Comparison of ENCODE assay signal across 1 cellular context in genomic region chr15:26667222-26667988, GRCh38.
TF ChIP-seq lines count a peak whose summit lies in the region.

No MANE protein-coding gene starts in this region.

TF ChIP-seq in H1, 55 proteins besides CTCF, POLR2A, EP300 and RAD21 (continued from another document):
- TF ChIP-seq, protein P1, sequence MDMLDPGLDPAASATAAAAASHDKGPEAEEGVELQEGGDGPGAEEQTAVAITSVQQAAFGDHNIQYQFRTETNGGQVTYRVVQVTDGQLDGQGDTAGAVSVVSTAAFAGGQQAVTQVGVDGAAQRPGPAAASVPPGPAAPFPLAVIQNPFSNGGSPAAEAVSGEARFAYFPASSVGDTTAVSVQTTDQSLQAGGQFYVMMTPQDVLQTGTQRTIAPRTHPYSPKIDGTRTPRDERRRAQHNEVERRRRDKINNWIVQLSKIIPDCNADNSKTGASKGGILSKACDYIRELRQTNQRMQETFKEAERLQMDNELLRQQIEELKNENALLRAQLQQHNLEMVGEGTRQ (IDR thresholded peaks at IDR 0.05; ENCODE audit: low read length), result peak; percentile 45; the same call in 1 of the 2 replicates
TF ChIP-seq in H1: peak in this region for 2.
